Comparison of ENCODE assay signal across 1 cellular context in the genomic region with DNA sequence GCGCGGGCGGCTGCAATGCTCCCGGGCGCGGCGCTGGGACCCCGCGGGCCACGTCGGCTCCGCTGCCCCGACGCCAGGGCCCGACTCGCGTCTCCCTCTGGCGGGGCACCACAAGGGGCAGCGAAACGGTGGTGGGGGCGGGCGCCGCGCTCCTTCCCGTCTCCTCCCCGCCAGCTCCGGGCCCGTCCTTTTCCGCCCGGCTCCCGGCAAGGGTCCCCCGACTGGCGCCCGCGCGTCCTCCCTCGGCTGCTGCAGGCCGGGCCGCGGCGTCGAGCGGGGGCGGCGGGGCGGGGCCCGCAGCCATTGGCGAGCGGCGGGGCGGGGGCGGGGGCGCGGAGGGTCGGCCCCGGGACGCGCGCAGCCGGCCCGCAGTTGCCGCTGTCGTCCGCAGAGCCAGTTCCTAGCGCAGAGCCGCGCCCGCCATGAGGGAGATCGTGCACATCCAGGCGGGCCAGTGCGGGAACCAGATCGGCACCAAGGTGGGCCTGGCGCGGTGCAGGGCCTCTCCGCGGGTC.
TF ChIP-seq lines count a peak whose summit lies in the region.

A gene (plus strand): TSS at position 371 of the 515 bp plus-strand sequence. CDS start 52 bp downstream, at position 423.

TF ChIP-seq in K562, 482 proteins besides CTCF, POLR2A, EP300 and RAD21 (continued from another document and continues in another):
- TF ChIP-seq ZNF785 (CRISPR knock-in tag; IDR thresholded peaks at IDR 0.05) = no peak
- no peak for TF ChIP-seq EZH2 (IDR thresholded peaks at IDR 0.05; ENCODE audit: borderline replicate concordance, low read depth, low read length)
- no peak for TF ChIP-seq ERF (CRISPR knock-in tag; IDR thresholded peaks at IDR 0.05)
- no peak for TF ChIP-seq RBM14 (IDR thresholded peaks at IDR 0.05; ENCODE audit: borderline replicate concordance, insufficient read depth, low read depth, low read length)
- no peak for TF ChIP-seq ZNF3 (CRISPR knock-in tag; IDR thresholded peaks at IDR 0.05)
- peak; percentile 57 for TF ChIP-seq NFIC (IDR thresholded peaks at IDR 0.05)
- TF ChIP-seq, protein P1, sequence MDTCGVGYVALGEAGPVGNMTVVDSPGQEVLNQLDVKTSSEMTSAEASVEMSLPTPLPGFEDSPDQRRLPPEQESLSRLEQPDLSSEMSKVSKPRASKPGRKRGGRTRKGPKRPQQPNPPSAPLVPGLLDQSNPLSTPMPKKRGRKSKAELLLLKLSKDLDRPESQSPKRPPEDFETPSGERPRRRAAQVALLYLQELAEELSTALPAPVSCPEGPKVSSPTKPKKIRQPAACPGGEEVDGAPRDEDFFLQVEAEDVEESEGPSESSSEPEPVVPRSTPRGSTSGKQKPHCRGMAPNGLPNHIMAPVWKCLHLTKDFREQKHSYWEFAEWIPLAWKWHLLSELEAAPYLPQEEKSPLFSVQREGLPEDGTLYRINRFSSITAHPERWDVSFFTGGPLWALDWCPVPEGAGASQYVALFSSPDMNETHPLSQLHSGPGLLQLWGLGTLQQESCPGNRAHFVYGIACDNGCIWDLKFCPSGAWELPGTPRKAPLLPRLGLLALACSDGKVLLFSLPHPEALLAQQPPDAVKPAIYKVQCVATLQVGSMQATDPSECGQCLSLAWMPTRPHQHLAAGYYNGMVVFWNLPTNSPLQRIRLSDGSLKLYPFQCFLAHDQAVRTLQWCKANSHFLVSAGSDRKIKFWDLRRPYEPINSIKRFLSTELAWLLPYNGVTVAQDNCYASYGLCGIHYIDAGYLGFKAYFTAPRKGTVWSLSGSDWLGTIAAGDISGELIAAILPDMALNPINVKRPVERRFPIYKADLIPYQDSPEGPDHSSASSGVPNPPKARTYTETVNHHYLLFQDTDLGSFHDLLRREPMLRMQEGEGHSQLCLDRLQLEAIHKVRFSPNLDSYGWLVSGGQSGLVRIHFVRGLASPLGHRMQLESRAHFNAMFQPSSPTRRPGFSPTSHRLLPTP (IDR thresholded peaks at IDR 0.05; ENCODE audit: borderline replicate concordance, extremely low read depth, insufficient read length) = no peak
- TF ChIP-seq KLF1 (tag; IDR thresholded peaks at IDR 0.05) = no peak
- no peak for TF ChIP-seq ZBTB1 (CRISPR knock-in tag; IDR thresholded peaks at IDR 0.05; ENCODE audit: borderline replicate concordance, low read depth)
- no peak for TF ChIP-seq PHTF2 (CRISPR knock-in tag; IDR thresholded peaks at IDR 0.05)
- no peak for TF ChIP-seq ZNF668 (CRISPR knock-in tag; IDR thresholded peaks at IDR 0.05)
- TF ChIP-seq BHLHE40 (IDR thresholded peaks at IDR 0.05; ENCODE audit: low read length) = no peak
- TF ChIP-seq KDM2B (CRISPR knock-in tag; IDR thresholded peaks at IDR 0.05) = no peak
- TF ChIP-seq ZZZ3 (IDR thresholded peaks at IDR 0.05) = no peak
- no peak for TF ChIP-seq ESRRA (IDR thresholded peaks at IDR 0.05; ENCODE audit: borderline replicate concordance, low read depth)
- no peak for TF ChIP-seq STAG1 (CRISPR knock-in tag; IDR thresholded peaks at IDR 0.05; ENCODE audit: borderline replicate concordance)
- TF ChIP-seq KAT7 (CRISPR knock-in tag; IDR thresholded peaks at IDR 0.05; ENCODE audit: borderline replicate concordance) = no peak
- no peak for TF ChIP-seq ZNF121 (CRISPR knock-in tag; conservative IDR thresholded peaks at IDR 0.05)
- no peak for TF ChIP-seq FUS (optimal IDR thresholded peaks at IDR 0.05; ENCODE audit: low read depth, low read length)
- no peak for TF ChIP-seq ILK (tag; IDR thresholded peaks at IDR 0.05; ENCODE audit: borderline replicate concordance, low read depth)
- TF ChIP-seq HIVEP1 (CRISPR knock-in tag; IDR thresholded peaks at IDR 0.05) = no peak
- no peak for TF ChIP-seq MTA3 (IDR thresholded peaks at IDR 0.05; ENCODE audit: borderline replicate concordance)
- no peak for TF ChIP-seq ZFP36 (IDR thresholded peaks at IDR 0.05; ENCODE audit: low read depth, low read length, partially characterized antibody)
- TF ChIP-seq SUPT5H (IDR thresholded peaks at IDR 0.05) = peak; percentile 44; the same call in 1 of the 2 replicates
- no peak for TF ChIP-seq GABPA (tag; conservative IDR thresholded peaks at IDR 0.05; ENCODE audit: low read depth)
- TF ChIP-seq BACH1 (tag; IDR thresholded peaks at IDR 0.05) = no peak
- no peak for TF ChIP-seq ZNF232 (CRISPR knock-in tag; IDR thresholded peaks at IDR 0.05)
- no peak for TF ChIP-seq DIDO1 (tag; IDR thresholded peaks at IDR 0.05; ENCODE audit: low read depth)
- peak; percentile 30 for TF ChIP-seq KDM5B (IDR thresholded peaks at IDR 0.05; ENCODE audit: insufficient replicate concordance, low read depth, low read length)
- peak; percentile 19 for TF ChIP-seq CCNT2 (IDR thresholded peaks at IDR 0.05; ENCODE audit: borderline replicate concordance, extremely low read depth, insufficient read length, low read depth, low read length)
- TF ChIP-seq, protein P2, sequence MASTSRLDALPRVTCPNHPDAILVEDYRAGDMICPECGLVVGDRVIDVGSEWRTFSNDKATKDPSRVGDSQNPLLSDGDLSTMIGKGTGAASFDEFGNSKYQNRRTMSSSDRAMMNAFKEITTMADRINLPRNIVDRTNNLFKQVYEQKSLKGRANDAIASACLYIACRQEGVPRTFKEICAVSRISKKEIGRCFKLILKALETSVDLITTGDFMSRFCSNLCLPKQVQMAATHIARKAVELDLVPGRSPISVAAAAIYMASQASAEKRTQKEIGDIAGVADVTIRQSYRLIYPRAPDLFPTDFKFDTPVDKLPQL (IDR thresholded peaks at IDR 0.05; ENCODE audit: extremely low read depth, insufficient read length) = no peak
- TF ChIP-seq RFX1 (IDR thresholded peaks at IDR 0.05) = no peak
- peak; percentile 76; the same call in 1 of the 2 replicates for TF ChIP-seq POLR2AphosphoS5 (IDR thresholded peaks at IDR 0.05; ENCODE audit: control insufficient read depth, insufficient read depth, low read depth, low read length)
- TF ChIP-seq, protein P3, sequence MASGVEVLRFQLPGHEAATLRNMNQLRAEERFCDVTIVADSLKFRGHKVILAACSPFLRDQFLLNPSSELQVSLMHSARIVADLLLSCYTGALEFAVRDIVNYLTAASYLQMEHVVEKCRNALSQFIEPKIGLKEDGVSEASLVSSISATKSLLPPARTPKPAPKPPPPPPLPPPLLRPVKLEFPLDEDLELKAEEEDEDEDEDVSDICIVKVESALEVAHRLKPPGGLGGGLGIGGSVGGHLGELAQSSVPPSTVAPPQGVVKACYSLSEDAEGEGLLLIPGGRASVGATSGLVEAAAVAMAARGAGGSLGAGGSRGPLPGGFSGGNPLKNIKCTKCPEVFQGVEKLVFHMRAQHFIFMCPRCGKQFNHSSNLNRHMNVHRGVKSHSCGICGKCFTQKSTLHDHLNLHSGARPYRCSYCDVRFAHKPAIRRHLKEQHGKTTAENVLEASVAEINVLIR (CRISPR knock-in tag; IDR thresholded peaks at IDR 0.05) = no peak
- peak; percentile 19; the same call in 1 of the 2 replicates for TF ChIP-seq PML (IDR thresholded peaks at IDR 0.05; ENCODE audit: low read length)
- TF ChIP-seq CCAR2 (IDR thresholded peaks at IDR 0.05; ENCODE audit: low read depth, low read length) = no peak
- TF ChIP-seq, protein P4, sequence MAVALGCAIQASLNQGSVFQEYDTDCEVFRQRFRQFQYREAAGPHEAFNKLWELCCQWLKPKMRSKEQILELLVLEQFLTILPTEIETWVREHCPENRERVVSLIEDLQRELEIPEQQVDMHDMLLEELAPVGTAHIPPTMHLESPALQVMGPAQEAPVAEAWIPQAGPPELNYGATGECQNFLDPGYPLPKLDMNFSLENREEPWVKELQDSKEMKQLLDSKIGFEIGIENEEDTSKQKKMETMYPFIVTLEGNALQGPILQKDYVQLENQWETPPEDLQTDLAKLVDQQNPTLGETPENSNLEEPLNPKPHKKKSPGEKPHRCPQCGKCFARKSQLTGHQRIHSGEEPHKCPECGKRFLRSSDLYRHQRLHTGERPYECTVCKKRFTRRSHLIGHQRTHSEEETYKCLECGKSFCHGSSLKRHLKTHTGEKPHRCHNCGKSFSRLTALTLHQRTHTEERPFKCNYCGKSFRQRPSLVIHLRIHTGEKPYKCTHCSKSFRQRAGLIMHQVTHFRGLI (CRISPR knock-in tag; IDR thresholded peaks at IDR 0.05) = no peak
- TF ChIP-seq, protein P5, sequence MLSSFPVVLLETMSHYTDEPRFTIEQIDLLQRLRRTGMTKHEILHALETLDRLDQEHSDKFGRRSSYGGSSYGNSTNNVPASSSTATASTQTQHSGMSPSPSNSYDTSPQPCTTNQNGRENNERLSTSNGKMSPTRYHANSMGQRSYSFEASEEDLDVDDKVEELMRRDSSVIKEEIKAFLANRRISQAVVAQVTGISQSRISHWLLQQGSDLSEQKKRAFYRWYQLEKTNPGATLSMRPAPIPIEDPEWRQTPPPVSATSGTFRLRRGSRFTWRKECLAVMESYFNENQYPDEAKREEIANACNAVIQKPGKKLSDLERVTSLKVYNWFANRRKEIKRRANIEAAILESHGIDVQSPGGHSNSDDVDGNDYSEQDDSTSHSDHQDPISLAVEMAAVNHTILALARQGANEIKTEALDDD (IDR thresholded peaks at IDR 0.05) = no peak
- peak in 2 of 3 experiments; percentile 13 to 74 for TF ChIP-seq YY1 (IDR thresholded peaks at IDR 0.05; ENCODE audit: borderline replicate concordance in 1 of 3, control insufficient read depth in 1 of 3, extremely low read depth in 1 of 3, insufficient read depth in 3 of 3, insufficient read length in 1 of 3, insufficient replicate concordance in 2 of 3, low read depth in 1 of 3, low read length in 2 of 3)
- TF ChIP-seq TEAD1 (CRISPR knock-in tag; IDR thresholded peaks at IDR 0.05) = no peak
- TF ChIP-seq HDAC6 (IDR thresholded peaks at IDR 0.05; ENCODE audit: low read depth, low read length) = no peak
- TF ChIP-seq CXXC5 (CRISPR knock-in tag; IDR thresholded peaks at IDR 0.05) = no peak
- TF ChIP-seq, protein P6, sequence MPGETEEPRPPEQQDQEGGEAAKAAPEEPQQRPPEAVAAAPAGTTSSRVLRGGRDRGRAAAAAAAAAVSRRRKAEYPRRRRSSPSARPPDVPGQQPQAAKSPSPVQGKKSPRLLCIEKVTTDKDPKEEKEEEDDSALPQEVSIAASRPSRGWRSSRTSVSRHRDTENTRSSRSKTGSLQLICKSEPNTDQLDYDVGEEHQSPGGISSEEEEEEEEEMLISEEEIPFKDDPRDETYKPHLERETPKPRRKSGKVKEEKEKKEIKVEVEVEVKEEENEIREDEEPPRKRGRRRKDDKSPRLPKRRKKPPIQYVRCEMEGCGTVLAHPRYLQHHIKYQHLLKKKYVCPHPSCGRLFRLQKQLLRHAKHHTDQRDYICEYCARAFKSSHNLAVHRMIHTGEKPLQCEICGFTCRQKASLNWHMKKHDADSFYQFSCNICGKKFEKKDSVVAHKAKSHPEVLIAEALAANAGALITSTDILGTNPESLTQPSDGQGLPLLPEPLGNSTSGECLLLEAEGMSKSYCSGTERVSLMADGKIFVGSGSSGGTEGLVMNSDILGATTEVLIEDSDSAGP (CRISPR knock-in tag; IDR thresholded peaks at IDR 0.05) = no peak
- no peak for TF ChIP-seq KLF16 (IDR thresholded peaks at IDR 0.05)
- TF ChIP-seq TARDBP (IDR thresholded peaks at IDR 0.05) = no peak
- no peak for TF ChIP-seq FOXA1 (IDR thresholded peaks at IDR 0.05; ENCODE audit: borderline replicate concordance)
- no peak for TF ChIP-seq NUFIP1 (IDR thresholded peaks at IDR 0.05; ENCODE audit: partially characterized antibody)
- no peak for TF ChIP-seq SRSF7 (optimal IDR thresholded peaks at IDR 0.05; ENCODE audit: low read depth, low read length)
- TF ChIP-seq, protein P7, sequence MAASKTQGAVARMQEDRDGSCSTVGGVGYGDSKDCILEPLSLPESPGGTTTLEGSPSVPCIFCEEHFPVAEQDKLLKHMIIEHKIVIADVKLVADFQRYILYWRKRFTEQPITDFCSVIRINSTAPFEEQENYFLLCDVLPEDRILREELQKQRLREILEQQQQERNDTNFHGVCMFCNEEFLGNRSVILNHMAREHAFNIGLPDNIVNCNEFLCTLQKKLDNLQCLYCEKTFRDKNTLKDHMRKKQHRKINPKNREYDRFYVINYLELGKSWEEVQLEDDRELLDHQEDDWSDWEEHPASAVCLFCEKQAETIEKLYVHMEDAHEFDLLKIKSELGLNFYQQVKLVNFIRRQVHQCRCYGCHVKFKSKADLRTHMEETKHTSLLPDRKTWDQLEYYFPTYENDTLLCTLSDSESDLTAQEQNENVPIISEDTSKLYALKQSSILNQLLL (CRISPR knock-in tag; IDR thresholded peaks at IDR 0.05; ENCODE audit: borderline replicate concordance) = no peak
- TF ChIP-seq, protein P8, sequence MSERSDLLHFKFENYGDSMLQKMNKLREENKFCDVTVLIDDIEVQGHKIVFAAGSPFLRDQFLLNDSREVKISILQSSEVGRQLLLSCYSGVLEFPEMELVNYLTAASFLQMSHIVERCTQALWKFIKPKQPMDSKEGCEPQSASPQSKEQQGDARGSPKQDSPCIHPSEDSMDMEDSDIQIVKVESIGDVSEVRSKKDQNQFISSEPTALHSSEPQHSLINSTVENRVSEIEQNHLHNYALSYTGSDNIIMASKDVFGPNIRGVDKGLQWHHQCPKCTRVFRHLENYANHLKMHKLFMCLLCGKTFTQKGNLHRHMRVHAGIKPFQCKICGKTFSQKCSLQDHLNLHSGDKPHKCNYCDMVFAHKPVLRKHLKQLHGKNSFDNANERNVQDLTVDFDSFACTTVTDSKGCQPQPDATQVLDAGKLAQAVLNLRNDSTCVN (CRISPR knock-in tag; IDR thresholded peaks at IDR 0.05) = no peak
- no peak for TF ChIP-seq MYNN (IDR thresholded peaks at IDR 0.05)
- no peak for TF ChIP-seq MYNN (CRISPR knock-in tag; IDR thresholded peaks at IDR 0.05)
- TF ChIP-seq FOXJ2 (tag; IDR thresholded peaks at IDR 0.05) = no peak
- peak; percentile 41 for TF ChIP-seq GATAD2B (IDR thresholded peaks at IDR 0.05; ENCODE audit: borderline replicate concordance)
- TF ChIP-seq ELF1 (tag; IDR thresholded peaks at IDR 0.05) = no peak
- TF ChIP-seq NCOA6 (IDR thresholded peaks at IDR 0.05) = peak; percentile 85
